In the genomic region with DNA sequence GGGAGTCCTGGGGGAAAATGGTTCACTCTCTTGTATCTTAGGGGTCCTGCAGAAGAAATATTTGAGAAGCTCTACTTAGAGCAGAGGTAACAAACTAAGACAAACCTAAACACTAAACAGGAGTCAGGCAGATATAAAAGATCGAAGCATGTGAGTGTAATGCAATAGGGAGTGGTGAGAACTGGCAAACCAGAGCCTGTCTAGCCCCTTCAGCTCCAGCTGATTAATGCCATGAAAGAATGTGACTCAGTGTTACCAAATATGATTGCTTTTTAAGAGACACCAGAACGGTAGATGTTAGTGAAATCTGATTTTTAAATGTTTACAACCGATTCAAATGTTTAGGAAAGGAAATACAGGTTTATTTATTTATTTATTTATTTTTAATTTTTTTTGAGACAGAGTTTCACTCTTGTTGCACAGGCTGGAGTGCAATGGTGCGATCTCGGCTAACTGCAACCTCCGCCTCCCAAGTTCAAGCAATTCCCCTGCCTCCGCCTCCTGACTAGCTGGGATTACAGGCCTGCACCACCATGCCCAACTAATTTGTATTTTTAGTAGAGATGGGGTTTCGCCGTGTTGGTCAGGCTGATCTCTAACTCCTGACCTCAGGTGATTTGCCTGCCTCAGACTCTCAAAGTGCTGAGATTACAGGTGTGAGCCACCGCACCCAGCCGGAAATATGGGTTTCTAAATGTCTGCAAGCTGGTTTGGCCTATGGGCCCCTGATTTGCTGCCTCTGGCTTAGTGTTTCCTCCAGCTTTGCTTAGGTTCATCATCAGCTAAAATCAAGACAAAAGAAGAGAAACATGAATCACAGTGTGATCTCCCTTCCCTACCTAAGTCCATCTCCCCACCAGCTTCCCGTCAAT, we compare ENCODE assay signal across 9 cellular contexts. TPM values are rescaled to one million over a fixed set of nuclear protein-coding genes. Genes with fewer than 3 reads are reported as not detected.
A peak's percentile ranks its signal among the peaks of the same experiment; 100 is the strongest.
DNase-seq lines count a peak whose midpoint lies in the region; ATAC-seq and TF ChIP-seq lines count a peak whose summit lies in the region.
"Had no signal": no experiment of that assay in that cellular context is flagged by ENCODE, and none has a peak within 500 bp of the region (broad histone marks: within the 10 kb centered on the region; RNA-seq: fewer than 3 reads in every experiment).

No MANE protein-coding gene starts in this region.

- H3K9me3 ChIP-seq in sigmoid colon: no peaks in the 10 kb centered on the region

- H3K4me1 Mint-ChIP-seq in T-helper 1 cell treated with Interleukin-12 subunit alpha and Interleukin-12 subunit beta and Interleukin-4 antibody, amounts not matched to agents 30 μg/mL and 1 μg/mL, for 36 hours (ENCODE audit: low read depth): peaks cover 56% of the 10 kb centered on the region

- no peaks in the 10 kb centered on the region for H3K27me3 ChIP-seq in sigmoid colon

- no peaks in the 10 kb centered on the region for H3K9me3 Mint-ChIP-seq in T-helper 1 cell treated with Interleukin-12 subunit alpha and Interleukin-12 subunit beta and Interleukin-4 antibody, amounts not matched to agents 30 μg/mL and 1 μg/mL, for 36 hours

- peak overlapping the region; percentile 74 for H3K27ac Mint-ChIP-seq in T-helper 1 cell treated with Interleukin-12 subunit alpha and Interleukin-12 subunit beta and Interleukin-4 antibody, amounts not matched to agents 30 μg/mL and 1 μg/mL, for 36 hours

- no peak for TF ChIP-seq CTCF in GM12864 (IDR thresholded peaks at IDR 0.05; ENCODE audit: low read depth, low read length, missing control alignments)
- TF ChIP-seq CTCF in epithelial cell of esophagus (IDR thresholded peaks at IDR 0.05; ENCODE audit: insufficient read depth, low read depth, low read length, missing control alignments): no peak
- no peak for TF ChIP-seq CTCF in sigmoid colon (IDR thresholded peaks at IDR 0.05)

- no peaks in the 10 kb centered on the region for H3K36me3 ChIP-seq in sigmoid colon

- peak; percentile 68 for DNase-seq in GM12864 (ENCODE audit: low read depth)
- peak; percentile 69 for DNase-seq in epithelial cell of esophagus (ENCODE audit: low read depth)
- DNase-seq in sigmoid colon: peak; percentile 55
- DNase-seq in NCI-H2107 treated with DMSO at 0.1 percent for 48 hours (lab: John Stamatoyannopoulos, UW; ENCODE audit: unreplicated experiment): no peak
- DNase-seq in anterior cingulate cortex (lab: John Stamatoyannopoulos, UW): no peak

- intact Hi-C loops in sigmoid colon (cut with DNase I): no loop called here

- H3K4me3 ChIP-seq in GM12864 (ENCODE audit: low read depth, low read length) (no peak overlapping the region), epithelial cell of esophagus (ENCODE audit: low read length) (no peak overlapping the region), sigmoid colon (no peak overlapping the region)

- H3K36me3 Mint-ChIP-seq in T-helper 1 cell treated with Interleukin-12 subunit alpha and Interleukin-12 subunit beta and Interleukin-4 antibody, amounts not matched to agents 30 μg/mL and 1 μg/mL, for 36 hours (ENCODE audit: low read depth): no peaks in the 10 kb centered on the region

- WGBS in sigmoid colon, 2 donors: 74 to 87% methylated on average over 12 of the region's 12 CpGs

- no peak for TF ChIP-seq EP300 in sigmoid colon (IDR thresholded peaks at IDR 0.05)

- ATAC-seq in HG02884 (IDR thresholded peaks at IDR 0.05; ENCODE audit: unreplicated experiment) (no peak), GM18519 (IDR thresholded peaks at IDR 0.05; ENCODE audit: low FRiP score, unreplicated experiment) (no peak)

- peak overlapping the region; percentile 92 to 96 (median 94) for H3K27ac ChIP-seq in sigmoid colon

- peaks cover 0 to 79% (median 73%) of the 10 kb centered on the region in 4 donors for H3K4me1 ChIP-seq in sigmoid colon

- H3K27me3 Mint-ChIP-seq in T-helper 1 cell treated with Interleukin-12 subunit alpha and Interleukin-12 subunit beta and Interleukin-4 antibody, amounts not matched to agents 30 μg/mL and 1 μg/mL, for 36 hours (ENCODE audit: low read depth): no peaks in the 10 kb centered on the region

- TF ChIP-seq POLR2A in sigmoid colon (IDR thresholded peaks at IDR 0.05): no peak

- H3K4me3 Mint-ChIP-seq in T-helper 1 cell treated with Interleukin-12 subunit alpha and Interleukin-12 subunit beta and Interleukin-4 antibody, amounts not matched to agents 30 μg/mL and 1 μg/mL, for 36 hours: peak overlapping the region; percentile 40

RNA-seq across cellular contexts. Expression of gene TXNIP, which starts 12.2 kb away (rescaled TPM):
- total RNA-seq in sigmoid colon: 1,000 to 10,000 TPM; 1,623 to 4,609 (median 1,842) TPM
- 100 to 1,000 TPM; 326 to 783 (median 548) TPM for polyA plus RNA-seq in sigmoid colon

RNA-seq across cellular contexts. Expression of gene POLR3GL, which starts 19.7 kb away (rescaled TPM):
- 10 to 100 TPM; 23.1 to 32.8 (median 27.4) TPM for total RNA-seq in sigmoid colon
- polyA plus RNA-seq in sigmoid colon: 10 to 100 TPM; 35.9 to 47.4 (median 40.9) TPM

RNA-seq across cellular contexts. Expression of gene ANKRD34A, which starts 19.8 kb away (rescaled TPM):
- total RNA-seq in sigmoid colon: 1 to 10 TPM in 2 of 4 donors, under 1 TPM in 2; 0.33 to 1.9 (median 1.0) TPM
- under 1 TPM in 1 of 3 donors, not detected in 2; 0.41 TPM for polyA plus RNA-seq in sigmoid colon

RNA-seq across cellular contexts. Expression of gene LIX1L, which starts 26.4 kb away (rescaled TPM):
- 10 to 100 TPM; 26.9 to 42.5 (median 36.0) TPM for total RNA-seq in sigmoid colon
- 1 to 10 TPM; 1.4 to 8.7 (median 3.0) TPM for polyA plus RNA-seq in sigmoid colon

RNA-seq across cellular contexts. Expression of gene HJV, which starts 37.3 kb away (rescaled TPM):
- total RNA-seq in sigmoid colon: not detected
- not detected for polyA plus RNA-seq in sigmoid colon
- total RNA-seq: left colon had no signal

Comparison
In these comparisons a context has a peak if more than half of its experiments do, and no peak if none do; other contexts are left out.
1. DNase-seq: peak in GM12864 (single experiment), epithelial cell of esophagus (single experiment) and sigmoid colon (single experiment); none in NCI-H2107 treated with DMSO at 0.1 percent for 48 hours (single experiment) and anterior cingulate cortex (0 of 58).